8 cellular contexts compared by ENCODE assay signal in genomic region chr10:86389441-86390193, GRCh38. TPM values are rescaled to one million over a fixed set of nuclear protein-coding genes. Genes with fewer than 3 reads are reported as not detected.
DNase-seq lines count a peak whose midpoint lies in the region; ATAC-seq, FAIRE-seq and TF ChIP-seq lines count a peak whose summit lies in the region.

No MANE protein-coding gene starts in this region.

- peaks cover 6% of the 10 kb centered on the region for H3K4me1 Mint-ChIP-seq in activated naive CD8-positive, alpha-beta T cell treated with anti-CD3 and anti-CD28 coated beads for 36 hours

- ATAC-seq in HG03064 (IDR thresholded peaks at IDR 0.05; ENCODE audit: low read depth, unreplicated experiment), result peak; percentile 51

- TF ChIP-seq EP300 in stomach (IDR thresholded peaks at IDR 0.05), result no peak

- TF ChIP-seq CTCF in stomach (IDR thresholded peaks at IDR 0.05), result no peak

- 15 to 36% (median 17%) methylated on average over 28 to 53 of the region's 53 CpGs for WGBS in stomach, 5 donors

- no peak overlapping the region for H3K27ac Mint-ChIP-seq in activated naive CD8-positive, alpha-beta T cell treated with anti-CD3 and anti-CD28 coated beads for 36 hours

- peak overlapping the region; percentile 68 for H3K4me3 Mint-ChIP-seq in activated naive CD8-positive, alpha-beta T cell treated with anti-CD3 and anti-CD28 coated beads for 36 hours

- FAIRE-seq in HTR-8/SVneo (lab: Jason Lieb, UNC), result no peak

- no peaks in the 10 kb centered on the region for H3K36me3 Mint-ChIP-seq in activated naive CD8-positive, alpha-beta T cell treated with anti-CD3 and anti-CD28 coated beads for 36 hours

- H3K27me3 Mint-ChIP-seq in activated naive CD8-positive, alpha-beta T cell treated with anti-CD3 and anti-CD28 coated beads for 36 hours, result peaks cover 22% of the 10 kb centered on the region

- intact Hi-C loops in stomach (cut with DNase I; ENCODE audit: low total_unique reads), result no loop called here

- peak; percentile 28 for DNase-seq in stimulated activated CD4-positive, alpha-beta T cell treated with anti-CD3 and anti-CD28 coated beads, Interleukin-4, amount 100 ng/mL, for 1 hour
- no peak for DNase-seq in stimulated activated CD4-positive, alpha-beta T cell treated with anti-CD3 and anti-CD28 coated beads, Interleukin-12 subunit alpha, Interleukin-12 subunit beta, amount 100 ng/mL, for 4 hours
- DNase-seq in activated naive CD8-positive, alpha-beta T cell treated with anti-CD3 and anti-CD28 coated beads for 36 hours, result peak; percentile 28
- DNase-seq in stomach (peak; percentile 74), NCI-H1092 treated with DMSO at 0.1 percent for 48 hours (lab: John Stamatoyannopoulos, UW) (no peak), HTR-8/SVneo (ENCODE audit: insufficient read length, low spot score) (no peak)

- H3K9me3 Mint-ChIP-seq in activated naive CD8-positive, alpha-beta T cell treated with anti-CD3 and anti-CD28 coated beads for 36 hours, result no peaks in the 10 kb centered on the region

- H3K4me3 ChIP-seq in iPS-18c (ENCODE audit: insufficient read depth, low read depth, low read length) (peak overlapping the region; percentile 73), stomach (peak overlapping the region; percentile 30 to 49 (median 40))

- H3K27ac ChIP-seq in stomach, result no peak overlapping the region

- H3K9me3 ChIP-seq in iPS-18c (ENCODE audit: control insufficient read depth, insufficient read depth, low read length), result peaks cover 2% of the 10 kb centered on the region
- H3K9me3 ChIP-seq in stomach, result no peaks in the 10 kb centered on the region

- H3K36me3 ChIP-seq in stomach, result no peaks in the 10 kb centered on the region

- H3K27me3 ChIP-seq in stomach, result peaks cover 0 to 54% (median 20%) of the 10 kb centered on the region in 3 donors

- TF ChIP-seq POLR2A in stomach (IDR thresholded peaks at IDR 0.05), result no peak

- peaks cover 0 to 13% (median 11%) of the 10 kb centered on the region in 4 donors for H3K4me1 ChIP-seq in stomach

RNA-seq across cellular contexts. Expression of gene GRID1, which starts 23.0 kb away (rescaled TPM):
- total RNA-seq in activated naive CD8-positive, alpha-beta T cell treated with anti-CD3 and anti-CD28 coated beads for 36 hours, result not detected
- total RNA-seq in stomach, result 1 to 10 TPM in 4 of 5 donors, not detected in 1; 1.0 to 8.5 (median 1.9) TPM
- polyA plus RNA-seq in stomach, result under 1 TPM; 0.31 to 0.63 (median 0.50) TPM

Comparison
In these comparisons a context has a peak if more than half of its experiments do, and no peak if none do; other contexts are left out.
1. DNase-seq: peak in stimulated activated CD4-positive, alpha-beta T cell treated with anti-CD3 and anti-CD28 coated beads, Interleukin-4, amount 100 ng/mL, for 1 hour (single experiment), activated naive CD8-positive, alpha-beta T cell treated with anti-CD3 and anti-CD28 coated beads for 36 hours (single experiment) and stomach (single experiment); none in stimulated activated CD4-positive, alpha-beta T cell treated with anti-CD3 and anti-CD28 coated beads, Interleukin-12 subunit alpha, Interleukin-12 subunit beta, amount 100 ng/mL, for 4 hours (single experiment), NCI-H1092 treated with DMSO at 0.1 percent for 48 hours (single experiment) and HTR-8/SVneo (single experiment).